Comparison of ENCODE assay signal across 1 cellular context in genomic region chr15:64642875-64643274, GRCh38.
A peak's percentile ranks its signal among the peaks of the same experiment; 100 is the strongest.
TF ChIP-seq lines count a peak whose summit lies in the region.

No MANE protein-coding gene starts in this region.

TF ChIP-seq in HepG2, 621 proteins besides CTCF, POLR2A, EP300 and RAD21 (continues in another document):
- TF ChIP-seq ARID4A (CRISPR knock-in tag; IDR thresholded peaks at IDR 0.05; ENCODE audit: borderline replicate concordance) (peak; percentile 52; the same call in 1 of the 2 replicates), TEAD3 (CRISPR knock-in tag; optimal IDR thresholded peaks at IDR 0.05; ENCODE audit: borderline replicate concordance) (peak; percentile 99), ZMAT3 (CRISPR knock-in tag; conservative IDR thresholded peaks at IDR 0.05) (no peak), ZNF577 (CRISPR knock-in tag; IDR thresholded peaks at IDR 0.05; ENCODE audit: borderline replicate concordance, low read depth) (no peak), CBX2 (IDR thresholded peaks at IDR 0.05; ENCODE audit: low read depth, low read length) (no peak), CBX2 (CRISPR knock-in tag; IDR thresholded peaks at IDR 0.05; ENCODE audit: low read depth) (no peak), ZNF850 (CRISPR knock-in tag; conservative IDR thresholded peaks at IDR 0.05) (no peak), KDM6A (CRISPR knock-in tag; IDR thresholded peaks at IDR 0.05; ENCODE audit: low read depth) (peak; percentile 67), RELA (CRISPR knock-in tag; IDR thresholded peaks at IDR 0.05) (no peak), HOXD1 (CRISPR knock-in tag; IDR thresholded peaks at IDR 0.05) (no peak), ZNF644 (CRISPR knock-in tag; IDR thresholded peaks at IDR 0.05; ENCODE audit: low read depth) (0 out of 2 replicates have a peak, but pooled peaks have one; percentile 14), ZNF24 (IDR thresholded peaks at IDR 0.05) (no peak), MIER2 (CRISPR knock-in tag; IDR thresholded peaks at IDR 0.05) (no peak), ZMYM4 (CRISPR knock-in tag; IDR thresholded peaks at IDR 0.05) (0 out of 2 replicates have a peak, but pooled peaks have one; percentile 23), RAD51 (IDR thresholded peaks at IDR 0.05; ENCODE audit: borderline replicate concordance) (no peak), ZBTB39 (CRISPR knock-in tag; IDR thresholded peaks at IDR 0.05) (no peak), FOXO4 (CRISPR knock-in tag; conservative IDR thresholded peaks at IDR 0.05) (no peak), DNMT3B (CRISPR knock-in tag; conservative IDR thresholded peaks at IDR 0.05) (no peak), FOXA3 (CRISPR knock-in tag; IDR thresholded peaks at IDR 0.05) (peak; percentile 58), BCL6 (CRISPR knock-in tag; IDR thresholded peaks at IDR 0.05) (peak; percentile 57), ZNF569 (CRISPR knock-in tag; IDR thresholded peaks at IDR 0.05; ENCODE audit: borderline replicate concordance) (no peak), ZNF816 (CRISPR knock-in tag; IDR thresholded peaks at IDR 0.05; ENCODE audit: borderline replicate concordance) (no peak), SALL1 (CRISPR knock-in tag; IDR thresholded peaks at IDR 0.05) (peak; percentile 57; the same call in 1 of the 2 replicates), ARID3A (IDR thresholded peaks at IDR 0.05; ENCODE audit: low read depth, low read length) (peak; percentile 94), ZNF335 (CRISPR knock-in tag; IDR thresholded peaks at IDR 0.05) (no peak), ZNF337 (CRISPR knock-in tag; IDR thresholded peaks at IDR 0.05; ENCODE audit: borderline replicate concordance, low read depth) (no peak), AKNA (CRISPR knock-in tag; IDR thresholded peaks at IDR 0.05; ENCODE audit: borderline replicate concordance) (no peak), FOSL2 (CRISPR knock-in tag; IDR thresholded peaks at IDR 0.05) (no peak), RCOR2 (CRISPR knock-in tag; IDR thresholded peaks at IDR 0.05) (no peak), ADNP (CRISPR knock-in tag; IDR thresholded peaks at IDR 0.05) (no peak), DZIP1 (CRISPR knock-in tag; IDR thresholded peaks at IDR 0.05) (no peak), PHF8 (CRISPR knock-in tag; IDR thresholded peaks at IDR 0.05) (no peak)
- TF ChIP-seq, protein P1, sequence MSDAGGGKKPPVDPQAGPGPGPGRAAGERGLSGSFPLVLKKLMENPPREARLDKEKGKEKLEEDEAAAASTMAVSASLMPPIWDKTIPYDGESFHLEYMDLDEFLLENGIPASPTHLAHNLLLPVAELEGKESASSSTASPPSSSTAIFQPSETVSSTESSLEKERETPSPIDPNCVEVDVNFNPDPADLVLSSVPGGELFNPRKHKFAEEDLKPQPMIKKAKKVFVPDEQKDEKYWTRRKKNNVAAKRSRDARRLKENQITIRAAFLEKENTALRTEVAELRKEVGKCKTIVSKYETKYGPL (CRISPR knock-in tag; IDR thresholded peaks at IDR 0.05) = no peak
- TF ChIP-seq, protein P2, sequence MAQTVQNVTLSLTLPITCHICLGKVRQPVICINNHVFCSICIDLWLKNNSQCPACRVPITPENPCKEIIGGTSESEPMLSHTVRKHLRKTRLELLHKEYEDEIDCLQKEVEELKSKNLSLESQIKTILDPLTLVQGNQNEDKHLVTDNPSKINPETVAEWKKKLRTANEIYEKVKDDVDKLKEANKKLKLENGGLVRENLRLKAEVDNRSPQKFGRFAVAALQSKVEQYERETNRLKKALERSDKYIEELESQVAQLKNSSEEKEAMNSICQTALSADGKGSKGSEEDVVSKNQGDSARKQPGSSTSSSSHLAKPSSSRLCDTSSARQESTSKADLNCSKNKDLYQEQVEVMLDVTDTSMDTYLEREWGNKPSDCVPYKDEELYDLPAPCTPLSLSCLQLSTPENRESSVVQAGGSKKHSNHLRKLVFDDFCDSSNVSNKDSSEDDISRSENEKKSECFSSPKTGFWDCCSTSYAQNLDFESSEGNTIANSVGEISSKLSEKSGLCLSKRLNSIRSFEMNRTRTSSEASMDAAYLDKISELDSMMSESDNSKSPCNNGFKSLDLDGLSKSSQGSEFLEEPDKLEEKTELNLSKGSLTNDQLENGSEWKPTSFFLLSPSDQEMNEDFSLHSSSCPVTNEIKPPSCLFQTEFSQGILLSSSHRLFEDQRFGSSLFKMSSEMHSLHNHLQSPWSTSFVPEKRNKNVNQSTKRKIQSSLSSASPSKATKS (CRISPR knock-in tag; IDR thresholded peaks at IDR 0.05) = 0 out of 2 replicates have a peak, but pooled peaks have one; percentile 58
- TF ChIP-seq, protein P3, sequence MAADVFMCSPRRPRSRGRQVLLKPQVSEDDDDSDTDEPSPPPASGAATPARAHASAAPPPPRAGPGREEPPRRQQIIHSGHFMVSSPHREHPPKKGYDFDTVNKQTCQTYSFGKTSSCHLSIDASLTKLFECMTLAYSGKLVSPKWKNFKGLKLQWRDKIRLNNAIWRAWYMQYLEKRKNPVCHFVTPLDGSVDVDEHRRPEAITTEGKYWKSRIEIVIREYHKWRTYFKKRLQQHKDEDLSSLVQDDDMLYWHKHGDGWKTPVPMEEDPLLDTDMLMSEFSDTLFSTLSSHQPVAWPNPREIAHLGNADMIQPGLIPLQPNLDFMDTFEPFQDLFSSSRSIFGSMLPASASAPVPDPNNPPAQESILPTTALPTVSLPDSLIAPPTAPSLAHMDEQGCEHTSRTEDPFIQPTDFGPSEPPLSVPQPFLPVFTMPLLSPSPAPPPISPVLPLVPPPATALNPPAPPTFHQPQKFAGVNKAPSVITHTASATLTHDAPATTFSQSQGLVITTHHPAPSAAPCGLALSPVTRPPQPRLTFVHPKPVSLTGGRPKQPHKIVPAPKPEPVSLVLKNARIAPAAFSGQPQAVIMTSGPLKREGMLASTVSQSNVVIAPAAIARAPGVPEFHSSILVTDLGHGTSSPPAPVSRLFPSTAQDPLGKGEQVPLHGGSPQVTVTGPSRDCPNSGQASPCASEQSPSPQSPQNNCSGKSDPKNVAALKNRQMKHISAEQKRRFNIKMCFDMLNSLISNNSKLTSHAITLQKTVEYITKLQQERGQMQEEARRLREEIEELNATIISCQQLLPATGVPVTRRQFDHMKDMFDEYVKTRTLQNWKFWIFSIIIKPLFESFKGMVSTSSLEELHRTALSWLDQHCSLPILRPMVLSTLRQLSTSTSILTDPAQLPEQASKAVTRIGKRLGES (CRISPR knock-in tag; IDR thresholded peaks at IDR 0.05; ENCODE audit: borderline replicate concordance) = no peak
